ENCODE assay signal across 11 cellular contexts in genomic region chr12:28963554-28963953, GRCh38.
DNase-seq lines count a peak whose midpoint lies in the region; ATAC-seq and TF ChIP-seq lines count a peak whose summit lies in the region.
"Had no signal": no experiment of that assay in that cellular context is flagged by ENCODE, and none has a peak within 500 bp of the region (broad histone marks: within the 10 kb centered on the region; RNA-seq: fewer than 3 reads in every experiment).

No MANE protein-coding gene starts in this region.

- H3K36me3 Mint-ChIP-seq in mesothelial cell of epicardium = no peaks in the 10 kb centered on the region

- no TSS peak for BruUV-seq in mammary epithelial cell (replicated peaks; lab: Mats Ljungman, UMichigan)

- H3K4me3 ChIP-seq in LNCaP clone FGC (ENCODE audit: low read depth, low read length) (no peak overlapping the region), mammary epithelial cell (replicated peaks in 1 of 3; ENCODE audit: insufficient read depth in 1 of 3, low read depth in 2 of 3, low read length in 3 of 3) (no peak overlapping the region)
- H3K4me3 ChIP-seq: SJCRH30, skin epidermis had no signal

- no peaks in the 10 kb centered on the region for H3K9me3 ChIP-seq in mammary epithelial cell (replicated peaks; ENCODE audit: insufficient read depth, low read length)

- H3K4me2 ChIP-seq in mammary epithelial cell (ENCODE audit: insufficient read depth, low read depth, low read length) = no peak overlapping the region

- H4K20me1 ChIP-seq in mammary epithelial cell (ENCODE audit: insufficient read depth, low read length) = no peaks in the 10 kb centered on the region

- in situ Hi-C loops in mammary epithelial cell (cut with MboI; ENCODE audit: low sequenced_read_pairs in 2 of 2) = no loop called here

- no peak for ATAC-seq in HG03159 (IDR thresholded peaks at IDR 0.05; ENCODE audit: unreplicated experiment)
- no peak for ATAC-seq in HG02763 (IDR thresholded peaks at IDR 0.05; ENCODE audit: unreplicated experiment)

- no peak overlapping the region for H2AFZ ChIP-seq in mammary epithelial cell (ENCODE audit: low read depth, low read length)

- peak; percentile 61 for TF ChIP-seq CTCF in LNCaP clone FGC (IDR thresholded peaks at IDR 0.05; ENCODE audit: control insufficient read depth, extremely low read depth, insufficient read depth)
- TF ChIP-seq CTCF in mammary epithelial cell (conservative IDR thresholded peaks at IDR 0.05 in 1 of 2, IDR thresholded peaks at IDR 0.05 in 1 of 2; ENCODE audit: extremely low read depth in 1 of 2, insufficient read depth in 1 of 2, low read depth in 1 of 2, low read length in 2 of 2) = peak; percentile 66 to 68
- TF ChIP-seq CTCF in mesothelial cell of epicardium (IDR thresholded peaks at IDR 0.05; ENCODE audit: unreplicated experiment) = peak; percentile 27

- H3K27me3 ChIP-seq in mammary epithelial cell (ENCODE audit: insufficient read depth, low read length) = no peaks in the 10 kb centered on the region
- H3K27me3 ChIP-seq: SJCRH30 had no signal

- no peak overlapping the region for H3K9ac ChIP-seq in mammary epithelial cell (ENCODE audit: insufficient read depth, low read length)

- CTCF ChIA-PET in mammary epithelial cell (lab: Charles Lee; ENCODE audit: low non-redundant PET) = interaction anchor here (0.7 to 0.9 kb wide), 2 partner anchors 746 to 1142 kb away, joined by 3 read pairs; no protein-coding TSS in a partner anchor

- no peaks in the 10 kb centered on the region for H3K27me3 Mint-ChIP-seq in mesothelial cell of epicardium (ENCODE audit: low read depth)

- no peak overlapping the region for H3K27ac Mint-ChIP-seq in mesothelial cell of epicardium
- H3K27ac Mint-ChIP-seq: activated T-helper 2 cell treated with anti-CD3 and anti-CD28 coated beads, Interferon-gamma antibody, Interleukin-2, Interleukin-4, amounts not matched to agents 10 μg/mL and 5 μg/mL and 100 μg/mL, durations not matched to agents 14 hours and 24 hours and 36 hours had no signal

- H3K79me2 ChIP-seq in mammary epithelial cell (ENCODE audit: insufficient read depth, low read length) = no peaks in the 10 kb centered on the region

- H3K9me3 Mint-ChIP-seq in mesothelial cell of epicardium = peaks cover 8% of the 10 kb centered on the region
- H3K9me3 Mint-ChIP-seq: activated T-helper 2 cell treated with anti-CD3 and anti-CD28 coated beads, Interferon-gamma antibody, Interleukin-2, Interleukin-4, amounts not matched to agents 10 μg/mL and 5 μg/mL and 100 μg/mL, durations not matched to agents 14 hours and 24 hours and 36 hours had no signal

- peak; percentile 21 for DNase-seq in EL
- peak; percentile 8 for DNase-seq in LNCaP clone FGC (ENCODE audit: low read depth)
- peak; percentile 54 for DNase-seq in mammary epithelial cell
- DNase-seq in mesothelial cell of epicardium (ENCODE audit: low spot score in 2 of 2, unreplicated experiment in 2 of 2) = no peak
- no peak for DNase-seq in NK-92 treated with Interleukin-12 subunit alpha and Interleukin-12 subunit beta, amount 100 ng/mL, for 24 hours (lab: John Stamatoyannopoulos, UW)
- no peak for DNase-seq in T-helper 1 cell

- intact Hi-C loops in mammary epithelial cell (cut with micrococcal nuclease) = loop anchor here (1.0 to 5.0 kb wide), 4 partner anchors 91 to 993 kb away; no protein-coding TSS in a partner anchor

- no peak overlapping the region for H3K27ac ChIP-seq in mammary epithelial cell (ENCODE audit: insufficient read depth, low read depth, low read length)
- H3K27ac ChIP-seq: SJCRH30 had no signal

- dilution Hi-C loops in mammary epithelial cell (cut with HindIII; ENCODE audit: low sequenced_read_pairs) = no loop called here

- H3K4me1 Mint-ChIP-seq in mesothelial cell of epicardium = peaks cover 9% of the 10 kb centered on the region

- peaks cover 7% of the 10 kb centered on the region for H3K4me1 ChIP-seq in mammary epithelial cell (ENCODE audit: insufficient read depth, low read length)
- H3K4me1 ChIP-seq: SJCRH30 had no signal

- H3K4me3 Mint-ChIP-seq in mesothelial cell of epicardium = no peak overlapping the region

- 73% methylated on average over 2 of the region's 2 CpGs for WGBS in mammary epithelial cell (ENCODE audit: low coverage, missing lambda C conversion rate)

- no peaks in the 10 kb centered on the region for H3K36me3 ChIP-seq in mammary epithelial cell (ENCODE audit: insufficient read depth, low read length)
- H3K36me3 ChIP-seq: SJCRH30 had no signal

Comparison
In these comparisons a context has a peak if more than half of its experiments do, and no peak if none do; other contexts are left out.
1. DNase-seq: peak in EL (single experiment), LNCaP clone FGC (single experiment) and mammary epithelial cell (single experiment); none in mesothelial cell of epicardium (0 of 2), NK-92 treated with Interleukin-12 subunit alpha and Interleukin-12 subunit beta, amount 100 ng/mL, for 24 hours (single experiment) and T-helper 1 cell (0 of 5).
2. Peak in every context shown above with its lines, with median percentiles within 50 percentile points of each other: CTCF ChIP-seq.